23 cellular contexts compared by ENCODE assay signal in the genomic region with DNA sequence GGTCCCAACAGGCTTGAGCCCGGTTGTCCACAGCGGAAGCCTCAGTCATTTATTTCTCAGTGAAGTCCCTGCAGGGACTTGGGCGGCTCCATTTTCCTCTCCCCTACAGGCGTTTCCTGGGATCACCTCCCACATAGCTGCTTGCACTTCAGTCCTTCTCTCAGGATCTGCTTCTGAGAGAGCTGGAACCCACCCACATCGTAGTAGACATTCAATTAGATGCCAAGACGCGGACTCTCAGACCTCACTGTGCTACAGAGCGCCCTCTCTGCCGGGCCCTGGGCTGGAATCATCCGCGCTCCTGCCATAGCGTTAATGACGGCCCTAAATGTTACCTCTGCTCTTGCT. TPM values are rescaled to one million over a fixed set of nuclear protein-coding genes. Genes with fewer than 3 reads are reported as not detected.
"Had no signal": no experiment of that assay in that cellular context is flagged by ENCODE, and none has a peak within 500 bp of the region (broad histone marks: within the 10 kb centered on the region; RNA-seq: fewer than 3 reads in every experiment).

No MANE protein-coding gene starts in this region.

- H3K4me1 ChIP-seq: gastrocnemius medialis, heart right ventricle, pancreas, spleen, tibial nerve had no signal

- H3K27ac Mint-ChIP-seq: mesothelial cell of epicardium; natural killer cell; progenitor cell of endocrine pancreas; stimulated activated memory B cell treated with anti-CD40 and anti-IgM and Interleukin-4, amounts not matched to agents 10 μg/mL and 1 μg/mL and 100 μg/mL, for 72 hours; stimulated activated naive CD8-positive, alpha-beta T cell treated with anti-CD3 and anti-CD28 coated beads, Interleukin-15, Interleukin-2, amounts not matched to agents 100 ng/mL and 50 ng/mL, for 24 hours had no signal

- H3K9me3 ChIP-seq: gastrocnemius medialis, pancreas, spleen had no signal

- H3K36me3 Mint-ChIP-seq: mesothelial cell of epicardium; natural killer cell; stimulated activated memory B cell treated with anti-CD40 and anti-IgM and Interleukin-4, amounts not matched to agents 10 μg/mL and 1 μg/mL and 100 μg/mL, for 72 hours had no signal

- H3K9me3 Mint-ChIP-seq: natural killer cell; neural crest cell; stimulated activated memory B cell treated with anti-CD40 and anti-IgM and Interleukin-4, amounts not matched to agents 10 μg/mL and 1 μg/mL and 100 μg/mL, for 72 hours; stimulated activated naive CD8-positive, alpha-beta T cell treated with anti-CD3 and anti-CD28 coated beads, Interleukin-15, Interleukin-2, amounts not matched to agents 100 ng/mL and 50 ng/mL, for 24 hours had no signal

- H3K4me3 Mint-ChIP-seq: mesothelial cell of epicardium; natural killer cell; neural crest cell; stimulated activated memory B cell treated with anti-CD40 and anti-IgM and Interleukin-4, amounts not matched to agents 10 μg/mL and 1 μg/mL and 100 μg/mL, for 72 hours; stimulated activated naive CD8-positive, alpha-beta T cell treated with anti-CD3 and anti-CD28 coated beads, Interleukin-15, Interleukin-2, amounts not matched to agents 100 ng/mL and 50 ng/mL, for 24 hours had no signal

- DNase-seq: effector CD4-positive, alpha-beta T cell; gastrocnemius medialis; heart right ventricle; hypothalamus; islet precursor cell; mammary epithelial cell; natural killer cell; nucleus accumbens; spleen; stimulated activated CD4-positive, alpha-beta T cell treated with anti-CD3 and anti-CD28 coated beads, Interleukin-15, amount 100 ng/mL, for 24 hours; stimulated activated CD4-positive, alpha-beta T cell treated with anti-CD3 and anti-CD28 coated beads, Interleukin-1b, Interleukin-23, amount 100 ng/mL, for 48 hours; stimulated activated CD4-positive, alpha-beta T cell treated with anti-CD3 and anti-CD28 coated beads, Interleukin-4, amount 100 ng/mL, for 24 hours had no signal

- H3K36me3 ChIP-seq: gastrocnemius medialis, heart right ventricle, pancreas, spleen, tibial nerve had no signal

- H3K4me1 Mint-ChIP-seq: natural killer cell; neural crest cell; stimulated activated memory B cell treated with anti-CD40 and anti-IgM and Interleukin-4, amounts not matched to agents 10 μg/mL and 1 μg/mL and 100 μg/mL, for 72 hours had no signal

- ATAC-seq: gastrocnemius medialis, heart right ventricle, left lobe of liver, natural killer cell, pancreas, sciatic nerve had no signal

- H3K27me3 ChIP-seq: gastrocnemius medialis, pancreas, tibial nerve had no signal

- H3K27ac ChIP-seq: coronary artery, gastrocnemius medialis, heart right ventricle, pancreas, spleen, tibial nerve had no signal

- H3K4me3 ChIP-seq: coronary artery, gastrocnemius medialis, heart right ventricle, pancreas, spleen, tibial nerve had no signal

RNA-seq across cellular contexts. Expression of a gene that starts 54.0 kb away (rescaled TPM):
- total RNA-seq: dermis microvascular lymphatic vessel endothelial cell had no signal
